ENCODE assay signal across 12 cellular contexts in genomic region chr1:47934243-47934805, GRCh38.
DNase-seq lines count a peak whose midpoint lies in the region; ATAC-seq and TF ChIP-seq lines count a peak whose summit lies in the region.
"Had no signal": no experiment of that assay in that cellular context is flagged by ENCODE, and none has a peak within 500 bp of the region (broad histone marks: within the 10 kb centered on the region; RNA-seq: fewer than 3 reads in every experiment).

No MANE protein-coding gene starts in this region.

- intact Hi-C loops in vagina (cut with DNase I): loop anchor here (2.0 kb wide), 1 partner anchor 58 kb away; no protein-coding TSS in a partner anchor

- no peaks in the 10 kb centered on the region for H3K9me3 ChIP-seq in vagina

- TF ChIP-seq CTCF in fibroblast of pulmonary artery (IDR thresholded peaks at IDR 0.05; ENCODE audit: low read length, missing control alignments) (no peak), vagina (IDR thresholded peaks at IDR 0.05) (no peak)

- peaks cover 29% of the 10 kb centered on the region for H3K4me1 ChIP-seq in vagina

- H3K36me3 ChIP-seq in vagina: no peaks in the 10 kb centered on the region

- DNase-seq in DMS 273 (lab: John Stamatoyannopoulos, UW; ENCODE audit: unreplicated experiment) (peak; percentile 58), DMS 273 treated with DMSO at 0.1 percent for 48 hours (lab: John Stamatoyannopoulos, UW) (no peak), fibroblast of pulmonary artery (ENCODE audit: low read depth) (peak; percentile 78), middle frontal gyrus (ENCODE audit: extremely low spot score, low spot score) (peak; percentile 10), vagina (ENCODE audit: extremely low spot score in 2 of 2) (peak in 1 of 2 donors; percentile 98), NCI-H2196 (lab: John Stamatoyannopoulos, UW; ENCODE audit: unreplicated experiment) (no peak), NCI-H2196 treated with DMSO at 0.1 percent for 48 hours (lab: John Stamatoyannopoulos, UW; ENCODE audit: unreplicated experiment) (no peak)
- DNase-seq: activated B cell treated with CpG ODN at 0.5 μM for 24 hours, hippocampal formation, NCI-H774 had no signal

- H3K27ac ChIP-seq in vagina: peak overlapping the region; percentile 55
- H3K27ac ChIP-seq: 22Rv1 had no signal

- H3K4me3 ChIP-seq in fibroblast of pulmonary artery (replicated peaks; ENCODE audit: low read depth, low read length): no peak overlapping the region
- H3K4me3 ChIP-seq in vagina: no peak overlapping the region

- no peak for TF ChIP-seq POLR2A in vagina (IDR thresholded peaks at IDR 0.05)

- ATAC-seq in HG03460 (IDR thresholded peaks at IDR 0.05; ENCODE audit: unreplicated experiment): no peak

- H3K27me3 ChIP-seq in vagina: no peaks in the 10 kb centered on the region

Comparison
In these comparisons a context has a peak if more than half of its experiments do, and no peak if none do; other contexts are left out.
1. DNase-seq: peak in DMS 273 (single experiment), fibroblast of pulmonary artery (single experiment) and middle frontal gyrus (single experiment); none in DMS 273 treated with DMSO at 0.1 percent for 48 hours (single experiment), NCI-H2196 (single experiment) and NCI-H2196 treated with DMSO at 0.1 percent for 48 hours (single experiment).